In the genomic region with DNA sequence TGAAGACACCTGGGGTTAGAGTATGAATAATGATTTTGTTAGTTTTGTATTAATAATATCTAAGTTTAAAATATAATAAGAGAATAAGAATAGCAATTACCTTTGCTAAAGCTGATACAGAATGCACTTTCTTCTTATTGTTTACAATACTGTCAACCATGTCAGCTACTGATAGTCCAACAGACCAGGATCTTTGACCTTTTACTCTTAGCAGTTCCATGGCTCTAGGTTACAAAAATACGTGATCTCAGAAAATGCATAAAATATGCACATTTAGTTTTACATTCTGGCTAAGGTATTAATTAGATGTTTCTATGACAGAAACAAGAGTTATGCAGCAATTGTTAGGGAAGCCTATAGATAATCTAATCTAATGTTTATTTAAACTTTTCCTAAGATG, we compare ENCODE assay signal across 4 cellular contexts.
"Had no signal": no experiment of that assay in that cellular context is flagged by ENCODE, and none has a peak within 500 bp of the region (broad histone marks: within the 10 kb centered on the region; RNA-seq: fewer than 3 reads in every experiment).

No MANE protein-coding gene starts in this region.

- H3K4me3 ChIP-seq: GM23338 had no signal

- DNase-seq: H9, HCEC 1CT, KBM-7 had no signal

- ATAC-seq: GM23338 had no signal
